ENCODE assay signal across 7 cellular contexts in genomic region chr18:51235011-51235789, GRCh38. TPM values are rescaled to one million over a fixed set of nuclear protein-coding genes. Genes with fewer than 3 reads are reported as not detected.
DNase-seq lines count a peak whose midpoint lies in the region; ATAC-seq and TF ChIP-seq lines count a peak whose summit lies in the region.

No MANE protein-coding gene starts in this region.

- H3K9me3 ChIP-seq in right lobe of liver (no peaks in the 10 kb centered on the region), sigmoid colon (no peaks in the 10 kb centered on the region)

- peaks cover 33 to 37% of the 10 kb centered on the region in 2 donors for H3K4me1 Mint-ChIP-seq in natural killer cell treated with Interleukin-12 subunit alpha and Interleukin-12 subunit beta and Interleukin-15 and Interleukin-18, amount 100 ng/mL, for 72 hours (ENCODE audit: low read depth in 2 of 2)

- WGBS in right lobe of liver (ENCODE audit: insufficient coverage, low coverage, low lambda C conversion rate, missing lambda C conversion rate): 50% methylated on average over 6 of the region's 6 CpGs
- WGBS in sigmoid colon, 2 donors: 60 to 65% methylated on average over 6 of the region's 6 CpGs

- no peak for TF ChIP-seq CTCF in right lobe of liver (IDR thresholded peaks at IDR 0.05)
- TF ChIP-seq CTCF in sigmoid colon (IDR thresholded peaks at IDR 0.05): no peak

- H3K4me3 ChIP-seq in right lobe of liver (no peak overlapping the region), sigmoid colon (no peak overlapping the region)

- peak overlapping the region; percentile 77 for H3K4me3 Mint-ChIP-seq in natural killer cell treated with Interleukin-12 subunit alpha and Interleukin-12 subunit beta and Interleukin-15 and Interleukin-18, amount 100 ng/mL, for 72 hours

- H3K36me3 Mint-ChIP-seq in natural killer cell treated with Interleukin-12 subunit alpha and Interleukin-12 subunit beta and Interleukin-15 and Interleukin-18, amount 100 ng/mL, for 72 hours: no peaks in the 10 kb centered on the region

- peak overlapping the region; percentile 79 to 89 for H3K27ac Mint-ChIP-seq in natural killer cell treated with Interleukin-12 subunit alpha and Interleukin-12 subunit beta and Interleukin-15 and Interleukin-18, amount 100 ng/mL, for 72 hours

- H3K9me3 Mint-ChIP-seq in natural killer cell treated with Interleukin-12 subunit alpha and Interleukin-12 subunit beta and Interleukin-15 and Interleukin-18, amount 100 ng/mL, for 72 hours: no peaks in the 10 kb centered on the region

- no peaks in the 10 kb centered on the region for H3K27me3 Mint-ChIP-seq in natural killer cell treated with Interleukin-12 subunit alpha and Interleukin-12 subunit beta and Interleukin-15 and Interleukin-18, amount 100 ng/mL, for 72 hours

- H3K4me1 ChIP-seq in right lobe of liver: no peaks in the 10 kb centered on the region
- no peaks in the 10 kb centered on the region for H3K4me1 ChIP-seq in sigmoid colon

- ATAC-seq in GM19043 (IDR thresholded peaks at IDR 0.05; ENCODE audit: low read depth, unreplicated experiment): peak; percentile 85
- ATAC-seq in HG03066 (IDR thresholded peaks at IDR 0.05; ENCODE audit: low read depth, unreplicated experiment): peak; percentile 83
- peak; percentile 95 to 97 for ATAC-seq in natural killer cell treated with Interleukin-12 subunit alpha and Interleukin-12 subunit beta and Interleukin-15 and Interleukin-18, amount 100 ng/mL, for 72 hours
- no peak for ATAC-seq in right lobe of liver
- no peak for ATAC-seq in SK-N-SH treated with all-trans-retinoic acid at 6 μM for 48 hours

- no peaks in the 10 kb centered on the region for H3K36me3 ChIP-seq in right lobe of liver
- no peaks in the 10 kb centered on the region for H3K36me3 ChIP-seq in sigmoid colon

- no peak for TF ChIP-seq POLR2A in right lobe of liver (IDR thresholded peaks at IDR 0.05)
- TF ChIP-seq POLR2A in sigmoid colon (IDR thresholded peaks at IDR 0.05): no peak

- H3K27me3 ChIP-seq in right lobe of liver (no peaks in the 10 kb centered on the region), sigmoid colon (no peaks in the 10 kb centered on the region)

- TF ChIP-seq EP300 in sigmoid colon (IDR thresholded peaks at IDR 0.05): no peak

- DNase-seq in activated CD4-positive, alpha-beta T cell treated with anti-CD3 and anti-CD28 coated beads for 48 hours: peak; percentile 65
- peak; percentile 86 for DNase-seq in natural killer cell treated with Interleukin-12 subunit alpha and Interleukin-12 subunit beta and Interleukin-15 and Interleukin-18, amount 100 ng/mL, for 72 hours (ENCODE audit: low spot score)
- DNase-seq in right lobe of liver (no peak), sigmoid colon (no peak)

- intact Hi-C loops in right lobe of liver (cut with DNase I): no loop called here
- intact Hi-C loops in sigmoid colon (cut with DNase I): no loop called here

- H3K27ac ChIP-seq in right lobe of liver (no peak overlapping the region), sigmoid colon (no peak overlapping the region)

TF ChIP-seq in SK-N-SH treated with all-trans-retinoic acid at 6 μM for 48 hours, 23 proteins besides CTCF, POLR2A, EP300 and RAD21 (continues in another document):
- TF ChIP-seq ZNF70 (CRISPR knock-in tag; IDR thresholded peaks at IDR 0.05) (no peak), PATZ1 (CRISPR knock-in tag; IDR thresholded peaks at IDR 0.05; ENCODE audit: borderline replicate concordance) (no peak), RARB (CRISPR knock-in tag; IDR thresholded peaks at IDR 0.05) (no peak), POU6F1 (CRISPR knock-in tag; IDR thresholded peaks at IDR 0.05; ENCODE audit: borderline replicate concordance, low read depth) (no peak), SNAI2 (CRISPR knock-in tag; IDR thresholded peaks at IDR 0.05) (no peak), ESRRG (CRISPR knock-in tag; IDR thresholded peaks at IDR 0.05) (no peak), ZFP30 (CRISPR knock-in tag; IDR thresholded peaks at IDR 0.05) (no peak), BACH2 (CRISPR knock-in tag; IDR thresholded peaks at IDR 0.05; ENCODE audit: borderline replicate concordance) (no peak), CSRNP3 (CRISPR knock-in tag; IDR thresholded peaks at IDR 0.05) (no peak), ISL1 (CRISPR knock-in tag; IDR thresholded peaks at IDR 0.05) (no peak), TOX (CRISPR knock-in tag; IDR thresholded peaks at IDR 0.05; ENCODE audit: borderline replicate concordance) (no peak), CREB5 (CRISPR knock-in tag; IDR thresholded peaks at IDR 0.05; ENCODE audit: low read depth) (no peak), ARNTL (CRISPR knock-in tag; IDR thresholded peaks at IDR 0.05; ENCODE audit: borderline replicate concordance, low read depth) (no peak), PPARA (CRISPR knock-in tag; IDR thresholded peaks at IDR 0.05; ENCODE audit: borderline replicate concordance) (no peak), ZC3H10 (CRISPR knock-in tag; IDR thresholded peaks at IDR 0.05) (no peak), CSDC2 (CRISPR knock-in tag; IDR thresholded peaks at IDR 0.05) (no peak), ZNF8 (CRISPR knock-in tag; IDR thresholded peaks at IDR 0.05) (no peak)

RNA-seq across cellular contexts. Expression of gene MEX3C, which starts 37.7 kb away (rescaled TPM):
- 100 to 1,000 TPM in 1 of 2 donors, 10 to 100 TPM in 1; 91.8 to 174 TPM for total RNA-seq in natural killer cell treated with Interleukin-12 subunit alpha and Interleukin-12 subunit beta and Interleukin-15 and Interleukin-18, amount 100 ng/mL, for 72 hours
- 10 to 100 TPM in 2 of 6 experiments, 1 to 10 TPM in 4; 8.2 to 13.6 (median 9.6) TPM for total RNA-seq in right lobe of liver
- 10 to 100 TPM; 18.4 to 20.7 (median 20.2) TPM for total RNA-seq in sigmoid colon
- 10 to 100 TPM; 10.2 to 14.1 (median 11.8) TPM for polyA plus RNA-seq in sigmoid colon

Comparison
In these comparisons a context has a peak if more than half of its experiments do, and no peak if none do; other contexts are left out.
1. ATAC-seq: peak in GM19043 (single experiment), HG03066 (single experiment) and natural killer cell treated with Interleukin-12 subunit alpha and Interleukin-12 subunit beta and Interleukin-15 and Interleukin-18, amount 100 ng/mL, for 72 hours (2 of 2); none in right lobe of liver (0 of 4) and SK-N-SH treated with all-trans-retinoic acid at 6 μM for 48 hours (single experiment).
2. DNase-seq: peak in activated CD4-positive, alpha-beta T cell treated with anti-CD3 and anti-CD28 coated beads for 48 hours (single experiment) and natural killer cell treated with Interleukin-12 subunit alpha and Interleukin-12 subunit beta and Interleukin-15 and Interleukin-18, amount 100 ng/mL, for 72 hours (single experiment); none in right lobe of liver (0 of 3) and sigmoid colon (single experiment).
3. RNA of gene MEX3C, which starts 37.7 kb away (total RNA-seq): 91.8 to 174 TPM in natural killer cell treated with Interleukin-12 subunit alpha and Interleukin-12 subunit beta and Interleukin-15 and Interleukin-18, amount 100 ng/mL, for 72 hours; 18.4 to 20.7 TPM in sigmoid colon and 8.2 to 13.6 TPM in right lobe of liver; every median in the first group is over 4 times any median in the second.